9 cellular contexts compared by ENCODE assay signal in the genomic region with DNA sequence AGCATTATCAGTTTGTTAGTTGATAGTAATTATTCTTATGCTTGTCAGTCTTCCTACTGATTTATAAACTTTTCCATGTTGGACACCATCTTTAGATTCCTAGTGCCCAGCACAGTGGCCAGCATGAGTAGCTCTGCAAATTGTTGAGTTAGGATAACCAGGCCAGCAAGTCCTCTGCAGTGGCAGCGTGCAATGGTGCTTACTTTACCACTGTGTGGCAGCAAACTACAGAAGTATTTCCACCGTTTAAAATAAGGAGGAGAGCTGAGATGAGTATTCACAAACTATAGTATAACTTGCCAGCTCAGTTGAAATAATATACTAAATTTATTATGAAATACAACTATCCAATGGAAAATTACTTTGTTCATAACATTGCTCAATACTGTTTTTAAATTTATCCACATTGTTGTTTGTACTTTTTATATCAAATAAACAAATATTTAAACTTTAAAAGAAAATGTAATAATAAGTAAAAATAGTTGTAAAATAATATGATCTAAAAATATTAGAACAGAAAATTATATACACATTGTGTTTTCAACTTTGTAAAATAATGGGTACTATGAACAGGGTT. TPM values are rescaled to one million over a fixed set of nuclear protein-coding genes. Genes with fewer than 3 reads are reported as not detected.
DNase-seq lines count a peak whose midpoint lies in the region; ATAC-seq and TF ChIP-seq lines count a peak whose summit lies in the region.
"Had no signal": no experiment of that assay in that cellular context is flagged by ENCODE, and none has a peak within 500 bp of the region (broad histone marks: within the 10 kb centered on the region; RNA-seq: fewer than 3 reads in every experiment).

No MANE protein-coding gene starts in this region.

- intact Hi-C loops in dorsolateral prefrontal cortex (cut with DNase I) = no loop called here

- no peak overlapping the region for H3K4me3 ChIP-seq in dorsolateral prefrontal cortex
- H3K4me3 ChIP-seq: BLaER1 had no signal

- DNase-seq in NCI-H2081 (lab: John Stamatoyannopoulos, UW) (peak; percentile 7 to 65), NCI-H2081 treated with DMSO at 0.1 percent for 48 hours (lab: John Stamatoyannopoulos, UW) (no peak), dorsolateral prefrontal cortex (peak in 6 of 10 donors; percentile 45 to 67 (median 51)), middle frontal gyrus (ENCODE audit: extremely low spot score, low spot score) (peak; percentile 21), GOT3 (lab: John Stamatoyannopoulos, UW) (no peak), mesenteric fat pad (ENCODE audit: low spot score) (no peak)

- ATAC-seq in SK-N-SH treated with all-trans-retinoic acid at 6 μM for 48 hours = peak; percentile 96

- TF ChIP-seq CTCF in LNCAP (IDR thresholded peaks at IDR 0.05) = peak; percentile 50
- peak in 53 of 56 donors; percentile 26 to 71 (median 49) for TF ChIP-seq CTCF in dorsolateral prefrontal cortex (IDR thresholded peaks at IDR 0.05 in 54 of 56, conservative IDR thresholded peaks at IDR 0.05 in 2 of 56; ENCODE audit: low read depth in 1 of 56, partially characterized antibody in 56 of 56)

- H3K27ac ChIP-seq in dorsolateral prefrontal cortex = no peak overlapping the region
- H3K27ac ChIP-seq: BLaER1 had no signal

- no peaks in the 10 kb centered on the region for H3K27me3 ChIP-seq in dorsolateral prefrontal cortex
- H3K27me3 ChIP-seq: BLaER1 had no signal

TF ChIP-seq in SK-N-SH treated with all-trans-retinoic acid at 6 μM for 48 hours, 23 proteins besides CTCF, POLR2A, EP300 and RAD21:
- TF ChIP-seq OSR1 (CRISPR knock-in tag; IDR thresholded peaks at IDR 0.05) (no peak), GLIS3 (CRISPR knock-in tag; IDR thresholded peaks at IDR 0.05) (no peak), ARNTL (CRISPR knock-in tag; IDR thresholded peaks at IDR 0.05; ENCODE audit: borderline replicate concordance, low read depth) (no peak), RARB (CRISPR knock-in tag; IDR thresholded peaks at IDR 0.05) (no peak), ZNF8 (CRISPR knock-in tag; IDR thresholded peaks at IDR 0.05) (no peak), ZNF70 (CRISPR knock-in tag; IDR thresholded peaks at IDR 0.05) (no peak), ESRRG (CRISPR knock-in tag; IDR thresholded peaks at IDR 0.05) (no peak), ZFP3 (CRISPR knock-in tag; IDR thresholded peaks at IDR 0.05) (no peak), TOX (CRISPR knock-in tag; IDR thresholded peaks at IDR 0.05; ENCODE audit: borderline replicate concordance) (no peak), TCF4 (CRISPR knock-in tag; IDR thresholded peaks at IDR 0.05; ENCODE audit: borderline replicate concordance) (no peak), CSDC2 (CRISPR knock-in tag; IDR thresholded peaks at IDR 0.05) (no peak), ZFP30 (CRISPR knock-in tag; IDR thresholded peaks at IDR 0.05) (no peak), ZC3H10 (CRISPR knock-in tag; IDR thresholded peaks at IDR 0.05) (no peak)
- TF ChIP-seq, protein P1, sequence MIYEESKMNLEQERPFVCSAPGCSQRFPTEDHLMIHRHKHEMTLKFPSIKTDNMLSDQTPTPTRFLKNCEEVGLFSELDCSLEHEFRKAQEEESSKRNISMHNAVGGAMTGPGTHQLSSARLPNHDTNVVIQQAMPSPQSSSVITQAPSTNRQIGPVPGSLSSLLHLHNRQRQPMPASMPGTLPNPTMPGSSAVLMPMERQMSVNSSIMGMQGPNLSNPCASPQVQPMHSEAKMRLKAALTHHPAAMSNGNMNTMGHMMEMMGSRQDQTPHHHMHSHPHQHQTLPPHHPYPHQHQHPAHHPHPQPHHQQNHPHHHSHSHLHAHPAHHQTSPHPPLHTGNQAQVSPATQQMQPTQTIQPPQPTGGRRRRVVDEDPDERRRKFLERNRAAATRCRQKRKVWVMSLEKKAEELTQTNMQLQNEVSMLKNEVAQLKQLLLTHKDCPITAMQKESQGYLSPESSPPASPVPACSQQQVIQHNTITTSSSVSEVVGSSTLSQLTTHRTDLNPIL (CRISPR knock-in tag; IDR thresholded peaks at IDR 0.05; ENCODE audit: low read depth) = no peak
- TF ChIP-seq, protein P2, sequence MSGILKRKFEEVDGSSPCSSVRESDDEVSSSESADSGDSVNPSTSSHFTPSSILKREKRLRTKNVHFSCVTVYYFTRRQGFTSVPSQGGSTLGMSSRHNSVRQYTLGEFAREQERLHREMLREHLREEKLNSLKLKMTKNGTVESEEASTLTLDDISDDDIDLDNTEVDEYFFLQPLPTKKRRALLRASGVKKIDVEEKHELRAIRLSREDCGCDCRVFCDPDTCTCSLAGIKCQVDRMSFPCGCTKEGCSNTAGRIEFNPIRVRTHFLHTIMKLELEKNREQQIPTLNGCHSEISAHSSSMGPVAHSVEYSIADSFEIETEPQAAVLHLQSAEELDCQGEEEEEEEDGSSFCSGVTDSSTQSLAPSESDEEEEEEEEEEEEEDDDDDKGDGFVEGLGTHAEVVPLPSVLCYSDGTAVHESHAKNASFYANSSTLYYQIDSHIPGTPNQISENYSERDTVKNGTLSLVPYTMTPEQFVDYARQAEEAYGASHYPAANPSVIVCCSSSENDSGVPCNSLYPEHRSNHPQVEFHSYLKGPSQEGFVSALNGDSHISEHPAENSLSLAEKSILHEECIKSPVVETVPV (CRISPR knock-in tag; IDR thresholded peaks at IDR 0.05) = no peak
TF ChIP-seq in SK-N-SH treated with all-trans-retinoic acid at 6 μM for 48 hours: peak in this region for 0.

RNA-seq across cellular contexts. Expression of a gene that starts 9.3 kb away (rescaled TPM):
- total RNA-seq in dorsolateral prefrontal cortex (10 to 100 TPM; 15.6 to 41.4 (median 26.0) TPM), mesenteric fat pad (38.0 TPM)

RNA-seq across cellular contexts. Expression of a gene that starts 31.9 kb away (rescaled TPM):
- total RNA-seq in dorsolateral prefrontal cortex (10 to 100 TPM in 86 of 120 experiments, 1 to 10 TPM in 34; 5.2 to 23.0 (median 11.4) TPM), mesenteric fat pad (11.4 TPM)

Comparison
In these comparisons a context has a peak if more than half of its experiments do, and no peak if none do; other contexts are left out.
1. DNase-seq: peak in NCI-H2081 (2 of 2), dorsolateral prefrontal cortex (6 of 10) and middle frontal gyrus (single experiment); none in NCI-H2081 treated with DMSO at 0.1 percent for 48 hours (single experiment), GOT3 (single experiment) and mesenteric fat pad (single experiment).